ENCODE assay signal across 17 cellular contexts in the genomic region with DNA sequence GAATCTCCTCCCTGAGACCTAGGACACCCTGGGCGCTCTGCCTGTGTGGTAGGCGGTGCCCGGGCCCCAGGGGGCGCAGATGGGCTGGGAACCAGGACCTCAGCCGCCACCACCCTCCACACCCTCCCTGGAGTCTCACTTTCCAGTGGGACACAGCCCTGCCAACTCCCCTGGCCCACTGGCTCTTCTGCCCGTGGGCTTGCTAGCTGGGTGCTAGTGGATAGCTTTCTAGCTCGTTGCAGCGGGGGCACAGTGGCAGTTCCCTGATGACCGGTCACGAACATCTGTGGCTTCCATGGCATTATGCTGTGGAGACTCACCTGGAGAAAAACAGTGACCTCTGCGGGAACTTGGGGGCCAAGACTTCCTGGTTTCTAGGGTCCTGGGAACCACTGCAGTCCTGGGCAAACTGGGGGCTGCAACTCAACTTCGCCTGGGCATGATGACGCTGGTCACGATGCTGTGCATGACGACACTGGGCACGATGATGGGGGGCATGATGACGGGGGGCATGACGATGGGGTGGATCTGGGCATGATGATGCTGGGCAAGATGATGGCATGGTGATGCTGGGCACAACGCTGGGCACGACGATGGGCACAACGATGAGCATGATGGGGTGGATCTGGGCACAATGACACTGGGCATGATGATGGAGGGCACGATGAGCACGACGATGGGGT. TPM values are rescaled to one million over a fixed set of nuclear protein-coding genes. Genes with fewer than 3 reads are reported as not detected.
DNase-seq lines count a peak whose midpoint lies in the region; ATAC-seq and TF ChIP-seq lines count a peak whose summit lies in the region.
"Had no signal": no experiment of that assay in that cellular context is flagged by ENCODE, and none has a peak within 500 bp of the region (broad histone marks: within the 10 kb centered on the region; RNA-seq: fewer than 3 reads in every experiment).

No MANE protein-coding gene starts in this region.

- H3K36me3 ChIP-seq in heart left ventricle: no peaks in the 10 kb centered on the region
- no peaks in the 10 kb centered on the region for H3K36me3 ChIP-seq in endodermal cell (ENCODE audit: control insufficient read depth, insufficient read depth, low read length)
- no peaks in the 10 kb centered on the region for H3K36me3 ChIP-seq in thyroid gland

- no peak overlapping the region for H3K27ac Mint-ChIP-seq in endodermal cell
- H3K27ac Mint-ChIP-seq in osteocyte (ENCODE audit: unreplicated experiment): no peak overlapping the region
- H3K27ac Mint-ChIP-seq in stimulated activated effector memory CD8-positive, alpha-beta T cell treated with anti-CD3 and anti-CD28 coated beads, Interleukin-12 subunit alpha, Interleukin-12 subunit beta, amount 100 ng/mL, for 72 hours: no peak overlapping the region
- H3K27ac Mint-ChIP-seq: activated naive CD8-positive, alpha-beta T cell treated with anti-CD3 and anti-CD28 coated beads for 36 hours; naive thymus-derived CD4-positive, alpha-beta T cell had no signal

- DNase-seq in heart left ventricle: peak in 2 of 5 donors; percentile 16 to 24
- DNase-seq in Right ventricle myocardium inferior (ENCODE audit: missing footprints): no peak
- DNase-seq in endodermal cell: peak; percentile 39
- peak; percentile 72 for DNase-seq in osteocyte (ENCODE audit: extremely low spot score, unreplicated experiment)
- no peak for DNase-seq in stimulated activated effector memory CD8-positive, alpha-beta T cell treated with anti-CD3 and anti-CD28 coated beads, Interleukin-12 subunit alpha, Interleukin-12 subunit beta, amount 100 ng/mL, for 72 hours (ENCODE audit: low spot score in 2 of 2)
- no peak for DNase-seq in NCI-H187 (lab: John Stamatoyannopoulos, UW)
- DNase-seq in NCI-H2029 treated with DMSO at 0.1 percent for 48 hours (lab: John Stamatoyannopoulos, UW): no peak
- no peak for DNase-seq in thyroid gland
- DNase-seq: activated naive CD8-positive, alpha-beta T cell treated with anti-CD3 and anti-CD28 coated beads for 36 hours; central memory CD4-positive, alpha-beta T cell; KBM-7; stimulated activated CD4-positive, alpha-beta T cell treated with anti-CD3 and anti-CD28 coated beads, Interleukin-4, amount 100 ng/mL, for 1 hour had no signal

- intact Hi-C loops in heart left ventricle (cut with DNase I): no loop called here
- intact Hi-C loops in Right ventricle myocardium inferior (cut with DNase I): loop anchor here (2.0 kb wide), 1 partner anchor 32 kb away; the partner anchor contains the start of gene COLEC11
- intact Hi-C loops in thyroid gland (cut with DNase I): no loop called here

- H3K4me3 ChIP-seq in heart left ventricle: no peak overlapping the region
- H3K4me3 ChIP-seq in endodermal cell (ENCODE audit: low read length): no peak overlapping the region
- H3K4me3 ChIP-seq in thyroid gland (replicated peaks in 1 of 3): no peak overlapping the region

- H3K4me1 ChIP-seq in heart left ventricle: peaks cover 0 to 23% (median 12%) of the 10 kb centered on the region in 12 donors
- no peaks in the 10 kb centered on the region for H3K4me1 ChIP-seq in endodermal cell (ENCODE audit: control insufficient read depth, insufficient read depth, low read length)
- H3K4me1 ChIP-seq in thyroid gland: no peaks in the 10 kb centered on the region

- H3K27me3 Mint-ChIP-seq in endodermal cell (ENCODE audit: insufficient read depth) (peaks cover 6% of the 10 kb centered on the region), osteocyte (ENCODE audit: unreplicated experiment) (peaks cover 8% of the 10 kb centered on the region)
- H3K27me3 Mint-ChIP-seq: activated naive CD8-positive, alpha-beta T cell treated with anti-CD3 and anti-CD28 coated beads for 36 hours had no signal

- 83 to 87% (median 86%) methylated on average over 21 to 25 of the region's 25 CpGs for WGBS in heart left ventricle, 4 donors
- WGBS in endodermal cell (ENCODE audit: insufficient coverage in 1 of 2, insufficient read length in 1 of 2), 2 experiments: 88 to 89% methylated on average over 19 to 25 of the region's 25 CpGs
- 83 to 86% methylated on average over 24 to 25 of the region's 25 CpGs for WGBS in thyroid gland, 2 donors

- H3K27ac ChIP-seq in heart left ventricle: peak overlapping the region; percentile 35 to 83 (median 64)
- no peak overlapping the region for H3K27ac ChIP-seq in endodermal cell (ENCODE audit: low read depth, low read length)
- no peak overlapping the region for H3K27ac ChIP-seq in thyroid gland
- H3K27ac ChIP-seq: VCaP had no signal

- no peak overlapping the region for H3K4me3 Mint-ChIP-seq in endodermal cell
- H3K4me3 Mint-ChIP-seq in osteocyte (ENCODE audit: unreplicated experiment): no peak overlapping the region
- no peak overlapping the region for H3K4me3 Mint-ChIP-seq in stimulated activated effector memory CD8-positive, alpha-beta T cell treated with anti-CD3 and anti-CD28 coated beads, Interleukin-12 subunit alpha, Interleukin-12 subunit beta, amount 100 ng/mL, for 72 hours
- H3K4me3 Mint-ChIP-seq: activated naive CD8-positive, alpha-beta T cell treated with anti-CD3 and anti-CD28 coated beads for 36 hours; naive thymus-derived CD4-positive, alpha-beta T cell had no signal

- H3K9me3 Mint-ChIP-seq in endodermal cell: no peaks in the 10 kb centered on the region
- H3K9me3 Mint-ChIP-seq in osteocyte (ENCODE audit: unreplicated experiment): no peaks in the 10 kb centered on the region
- H3K9me3 Mint-ChIP-seq in stimulated activated effector memory CD8-positive, alpha-beta T cell treated with anti-CD3 and anti-CD28 coated beads, Interleukin-12 subunit alpha, Interleukin-12 subunit beta, amount 100 ng/mL, for 72 hours: no peaks in the 10 kb centered on the region
- H3K9me3 Mint-ChIP-seq: activated naive CD8-positive, alpha-beta T cell treated with anti-CD3 and anti-CD28 coated beads for 36 hours had no signal

- TF ChIP-seq CTCF in heart left ventricle (IDR thresholded peaks at IDR 0.05) (no peak), endodermal cell (conservative IDR thresholded peaks at IDR 0.05) (peak; percentile 20), osteocyte (IDR thresholded peaks at IDR 0.05) (no peak), thyroid gland (IDR thresholded peaks at IDR 0.05) (no peak)

- H3K36me3 Mint-ChIP-seq in endodermal cell (ENCODE audit: low read depth) (no peaks in the 10 kb centered on the region), osteocyte (ENCODE audit: unreplicated experiment) (no peaks in the 10 kb centered on the region)
- H3K36me3 Mint-ChIP-seq in stimulated activated effector memory CD8-positive, alpha-beta T cell treated with anti-CD3 and anti-CD28 coated beads, Interleukin-12 subunit alpha, Interleukin-12 subunit beta, amount 100 ng/mL, for 72 hours: no peaks in the 10 kb centered on the region
- H3K36me3 Mint-ChIP-seq: activated naive CD8-positive, alpha-beta T cell treated with anti-CD3 and anti-CD28 coated beads for 36 hours had no signal

- TF ChIP-seq POLR2A in heart left ventricle (IDR thresholded peaks at IDR 0.05) (no peak), thyroid gland (IDR thresholded peaks at IDR 0.05) (no peak)

- H3K9ac ChIP-seq in endodermal cell (ENCODE audit: extremely low read depth, low read length, poor library complexity, severe bottlenecking): no peak overlapping the region

- H3K9me3 ChIP-seq in heart left ventricle: peaks cover 0 to 8% (median 0%) of the 10 kb centered on the region in 12 donors
- no peaks in the 10 kb centered on the region for H3K9me3 ChIP-seq in endodermal cell (ENCODE audit: control insufficient read depth, low read length)
- no peaks in the 10 kb centered on the region for H3K9me3 ChIP-seq in thyroid gland

- peaks cover 2% of the 10 kb centered on the region for H3K4me1 Mint-ChIP-seq in endodermal cell
- H3K4me1 Mint-ChIP-seq in osteocyte (ENCODE audit: unreplicated experiment): no peaks in the 10 kb centered on the region
- H3K4me1 Mint-ChIP-seq in stimulated activated effector memory CD8-positive, alpha-beta T cell treated with anti-CD3 and anti-CD28 coated beads, Interleukin-12 subunit alpha, Interleukin-12 subunit beta, amount 100 ng/mL, for 72 hours: no peaks in the 10 kb centered on the region
- H3K4me1 Mint-ChIP-seq: activated naive CD8-positive, alpha-beta T cell treated with anti-CD3 and anti-CD28 coated beads for 36 hours had no signal

- H3K27me3 ChIP-seq in heart left ventricle (no peaks in the 10 kb centered on the region), endodermal cell (ENCODE audit: control insufficient read depth, insufficient read depth, low read length, poor library complexity, severe bottlenecking) (peaks cover 7% of the 10 kb centered on the region), thyroid gland (no peaks in the 10 kb centered on the region)

- no peak for ATAC-seq in heart left ventricle
- ATAC-seq in Right ventricle myocardium inferior: no peak
- ATAC-seq in stimulated activated effector memory CD8-positive, alpha-beta T cell treated with anti-CD3 and anti-CD28 coated beads, Interleukin-12 subunit alpha, Interleukin-12 subunit beta, amount 100 ng/mL, for 72 hours: no peak
- ATAC-seq: naive thymus-derived CD4-positive, alpha-beta T cell had no signal

RNA-seq across cellular contexts. Expression of gene ALLC, which starts 31.0 kb away (rescaled TPM):
- total RNA-seq in heart left ventricle (not detected), Right ventricle myocardium inferior (not detected), endodermal cell (not detected), osteocyte (not detected in 2 replicates), thyroid gland (not detected)
- not detected for polyA plus RNA-seq in heart left ventricle
- not detected for polyA plus RNA-seq in endodermal cell (2013, experiment 1 of 2)
- polyA plus RNA-seq in endodermal cell (2013, experiment 2 of 2): not detected
- total RNA-seq: activated naive CD8-positive, alpha-beta T cell treated with anti-CD3 and anti-CD28 coated beads for 36 hours; endothelial cell of umbilical vein; naive thymus-derived CD4-positive, alpha-beta T cell; OCI-LY7; renal cortical epithelial cell had no signal
- polyA plus RNA-seq: endothelial cell of umbilical vein; naive thymus-derived CD4-positive, alpha-beta T cell had no signal

RNA-seq across cellular contexts. Expression of gene COLEC11, which starts 32.0 kb away (rescaled TPM):
- total RNA-seq in heart left ventricle (1 to 10 TPM; 2.3 to 9.9 (median 2.9) TPM), Right ventricle myocardium inferior (1.9 TPM), endodermal cell (1 to 10 TPM; 1.1 to 1.5 TPM), osteocyte (not detected in 2 replicates), thyroid gland (10 to 100 TPM in 2 of 4 donors, 1 to 10 TPM in 2; 2.8 to 20.5 (median 9.1) TPM)
- 10 to 100 TPM in 1 of 2 donors, 1 to 10 TPM in 1; 8.8 to 12.5 TPM for polyA plus RNA-seq in heart left ventricle
- 0.21 TPM for polyA plus RNA-seq in endodermal cell (2013, experiment 1 of 2)
- not detected for polyA plus RNA-seq in endodermal cell (2013, experiment 2 of 2)
- total RNA-seq: endothelial cell of umbilical vein, renal cortical epithelial cell had no signal

RNA-seq across cellular contexts. Expression of gene RPS7, which starts 51.9 kb away (rescaled TPM):
- total RNA-seq in heart left ventricle (1,000 to 10,000 TPM in 1 of 9 donors, 100 to 1,000 TPM in 8; 407 to 1,112 (median 628) TPM), Right ventricle myocardium inferior (657 TPM), endodermal cell (1,000 to 10,000 TPM; 1,323 to 1,693 TPM), osteocyte (1,082 and 1,101 TPM in 2 replicates), thyroid gland (1,000 to 10,000 TPM; 1,809 to 3,387 (median 2,120) TPM)
- polyA plus RNA-seq in heart left ventricle: 1,000 to 10,000 TPM; 1,474 to 1,813 TPM
- 1,899 TPM for polyA plus RNA-seq in endodermal cell (2013, experiment 1 of 2)
- polyA plus RNA-seq in endodermal cell (2013, experiment 2 of 2): 1,806 TPM

Comparison
In these comparisons a context has a peak if more than half of its experiments do, and no peak if none do; other contexts are left out.
1. DNase-seq: peak in endodermal cell (single experiment) and osteocyte (single experiment); none in Right ventricle myocardium inferior (single experiment), stimulated activated effector memory CD8-positive, alpha-beta T cell treated with anti-CD3 and anti-CD28 coated beads, Interleukin-12 subunit alpha, Interleukin-12 subunit beta, amount 100 ng/mL, for 72 hours (0 of 2), NCI-H187 (0 of 2), NCI-H2029 treated with DMSO at 0.1 percent for 48 hours (single experiment) and thyroid gland (0 of 2).
2. H3K27ac ChIP-seq: peak in heart left ventricle (12 of 12); none in endodermal cell (single experiment) and thyroid gland (0 of 3).